In the genomic region with DNA sequence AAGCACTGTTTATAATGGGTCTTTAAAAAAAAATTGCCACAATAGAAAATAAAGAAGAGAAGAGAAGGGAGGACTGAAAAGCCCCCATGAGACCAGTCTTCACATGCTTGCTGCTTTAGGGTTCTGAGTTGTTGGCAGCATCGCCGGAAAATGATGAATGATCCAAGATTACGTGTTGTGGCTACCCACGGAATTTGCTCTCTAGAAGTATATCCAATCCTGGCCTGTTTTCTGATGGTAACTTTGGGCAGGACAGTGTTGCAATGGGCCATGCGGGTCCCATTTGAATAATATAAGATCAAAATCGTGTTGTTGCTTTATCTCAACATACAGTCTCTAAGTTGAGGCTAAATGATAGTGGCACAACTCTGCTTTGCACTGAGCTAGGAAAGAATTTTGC, we compare ENCODE assay signal across 21 cellular contexts. TPM values are rescaled to one million over a fixed set of nuclear protein-coding genes. Genes with fewer than 3 reads are reported as not detected.
A peak's percentile ranks its signal among the peaks of the same experiment; 100 is the strongest.
DNase-seq lines count a peak whose midpoint lies in the region; ATAC-seq and TF ChIP-seq lines count a peak whose summit lies in the region.
"Had no signal": no experiment of that assay in that cellular context is flagged by ENCODE, and none has a peak within 500 bp of the region (broad histone marks: within the 10 kb centered on the region; RNA-seq: fewer than 3 reads in every experiment).

No MANE protein-coding gene starts in this region.

- no peak for TF ChIP-seq CTCF in fibroblast of the aortic adventitia (IDR thresholded peaks at IDR 0.05; ENCODE audit: insufficient read depth, low read length)

- no peak overlapping the region for H3K4me3 ChIP-seq in fibroblast of the aortic adventitia (ENCODE audit: low read depth, low read length)
- H3K4me3 ChIP-seq: GM12878, GM23248, SJSA1 had no signal

- DNase-seq in MV-4-11 (lab: John Stamatoyannopoulos, UW) (peak; percentile 24), astrocyte of the hippocampus (ENCODE audit: low read depth, low spot score) (peak; percentile 74), fibroblast of the aortic adventitia (ENCODE audit: low read depth) (peak; percentile 37), T-helper 2 cell (no peak), left lobe of liver (ENCODE audit: low spot score) (no peak), germinal center (ENCODE audit: low spot score) (no peak)
- DNase-seq: CD4-positive, CD25-positive, alpha-beta regulatory T cell; COR-L47; DMS79 treated with DMSO at 0.1 percent for 48 hours; GM23248; HCEC 1CT; IMR-90; NCI-H1417; NCI-H187; NCI-H446 treated with DMSO at 0.1 percent for 48 hours; NCI-H526 treated with DMSO at 0.1 percent for 48 hours; OCI-M1 had no signal

- no peak for ATAC-seq in left lobe of liver
- ATAC-seq in GM19351 (IDR thresholded peaks at IDR 0.05; ENCODE audit: unreplicated experiment), result no peak
- ATAC-seq: GM12878, Right ventricle myocardium inferior had no signal

RNA-seq across cellular contexts. Expression of a gene that starts 36.2 kb away (rescaled TPM):
- total RNA-seq in fibroblast of the aortic adventitia (ENCODE audit: low replicate concordance) (81.3 and 125 TPM in 2 replicates), left lobe of liver (102 TPM)

Comparison
In these comparisons a context has a peak if more than half of its experiments do, and no peak if none do; other contexts are left out.
1. DNase-seq: peak in MV-4-11 (single experiment), astrocyte of the hippocampus (single experiment) and fibroblast of the aortic adventitia (single experiment); none in T-helper 2 cell (0 of 5), left lobe of liver (single experiment) and germinal center (single experiment).